In genomic region chr22:46792061-46792796, GRCh38 we compare ENCODE assay signal across 10 cellular contexts. TPM values are rescaled to one million over a fixed set of nuclear protein-coding genes. Genes with fewer than 3 reads are reported as not detected.
A peak's percentile ranks its signal among the peaks of the same experiment; 100 is the strongest.
DNase-seq lines count a peak whose midpoint lies in the region; ATAC-seq and TF ChIP-seq lines count a peak whose summit lies in the region.
"Had no signal": no experiment of that assay in that cellular context is flagged by ENCODE, and none has a peak within 500 bp of the region (broad histone marks: within the 10 kb centered on the region; RNA-seq: fewer than 3 reads in every experiment).

No MANE protein-coding gene starts in this region.

- TF ChIP-seq CTCF in CD4-positive, alpha-beta T cell (IDR thresholded peaks at IDR 0.05): no peak
- no peak for TF ChIP-seq CTCF in Peyer's patch (IDR thresholded peaks at IDR 0.05)

- H3K27ac ChIP-seq in CD4-positive, alpha-beta T cell (ENCODE audit: low read depth, low read length): peak overlapping the region; percentile 91
- H3K27ac ChIP-seq in Peyer's patch: peak overlapping the region in 3 of 4 donors; percentile 70 to 80 (median 72)
- H3K27ac ChIP-seq in neuronal stem cell (replicated peaks; ENCODE audit: low read length): no peak overlapping the region
- H3K27ac ChIP-seq: testis had no signal

- H2AFZ ChIP-seq in neuronal stem cell (ENCODE audit: low read length): no peak overlapping the region

- H3K79me1 ChIP-seq in neuronal stem cell (ENCODE audit: low read depth, low read length): peaks cover 12% of the 10 kb centered on the region

- H3K4me2 ChIP-seq in neuronal stem cell (ENCODE audit: insufficient read depth, low read length, poor library complexity, severe bottlenecking): no peak overlapping the region

- no peaks in the 10 kb centered on the region for H3K9me3 ChIP-seq in CD4-positive, alpha-beta T cell (ENCODE audit: control insufficient read depth, low read length)
- H3K9me3 ChIP-seq in Peyer's patch (no peaks in the 10 kb centered on the region), neuronal stem cell (replicated peaks in 1 of 2; ENCODE audit: control insufficient read depth in 2 of 2, insufficient read depth in 1 of 2, low read depth in 1 of 2, low read length in 2 of 2) (no peaks in the 10 kb centered on the region)
- H3K9me3 ChIP-seq: pancreas, testis had no signal

- H3K9ac ChIP-seq in neuronal stem cell (ENCODE audit: low read depth, low read length, poor library complexity): no peak overlapping the region

- H3K4me1 ChIP-seq in Peyer's patch (peaks cover 0 to 9% (median 5%) of the 10 kb centered on the region in 4 donors), neuronal stem cell (ENCODE audit: control insufficient read depth in 2 of 2, insufficient read depth in 1 of 2, low read depth in 1 of 2, low read length in 2 of 2) (no peaks in the 10 kb centered on the region)
- H3K4me1 ChIP-seq: pancreas, testis had no signal

- H3K27ac Mint-ChIP-seq in CD4-positive, alpha-beta T cell: peak overlapping the region; percentile 100
- H3K27ac Mint-ChIP-seq in effector memory CD8-positive, alpha-beta T cell: peak overlapping the region; percentile 100

- no peak overlapping the region for H2BK5ac ChIP-seq in neuronal stem cell (ENCODE audit: low read length)

- no peaks in the 10 kb centered on the region for H3K9me3 Mint-ChIP-seq in CD4-positive, alpha-beta T cell
- no peaks in the 10 kb centered on the region for H3K9me3 Mint-ChIP-seq in effector memory CD8-positive, alpha-beta T cell

- WGBS in neuronal stem cell (ENCODE audit: extremely low coverage in 2 of 2, insufficient read length in 2 of 2, insufficient replicate concordance in 1 of 2), 2 donors: no CpG with 5 or more reads among the region's 20 CpGs

- no peak overlapping the region for H2BK120ac ChIP-seq in neuronal stem cell (ENCODE audit: low read depth, low read length)

- H4K8ac ChIP-seq in neuronal stem cell (ENCODE audit: low read depth, low read length): peak overlapping the region; percentile 32

- H3K4ac ChIP-seq in neuronal stem cell (ENCODE audit: low read length): no peak overlapping the region

- no peaks in the 10 kb centered on the region for H3K27me3 ChIP-seq in CD4-positive, alpha-beta T cell (ENCODE audit: control insufficient read depth, insufficient read depth, low read length)
- H3K27me3 ChIP-seq in Peyer's patch: no peaks in the 10 kb centered on the region
- H3K27me3 ChIP-seq in neuronal stem cell (ENCODE audit: control insufficient read depth in 3 of 3, insufficient read depth in 3 of 3, low read depth in 1 of 3, low read length in 3 of 3): peaks cover 0 to 2% (median 0%) of the 10 kb centered on the region in 3 experiments
- H3K27me3 ChIP-seq: pancreas, testis had no signal

- no peak overlapping the region for H4K91ac ChIP-seq in neuronal stem cell (ENCODE audit: low read depth, low read length, poor library complexity)

- CTCF ChIA-PET in CD4-positive, alpha-beta T cell (lab: Charles Lee): interaction anchor here (1.8 to 3.0 kb wide), 5 partner anchors 9 to 53 kb away, joined by 9 to 21 read pairs (median 12); partner anchors contain the start of gene TBC1D22A

- peak overlapping the region; percentile 44 for H3K14ac ChIP-seq in neuronal stem cell (ENCODE audit: low read length)

- POLR2A ChIA-PET in CD4-positive, alpha-beta T cell (lab: Charles Lee): interaction anchor here (1.2 to 3.1 kb wide), 8 partner anchors 12 to 106 kb away, joined by 5 to 60 read pairs (median 12); partner anchors contain the start of gene TBC1D22A

- no peak overlapping the region for H2BK12ac ChIP-seq in neuronal stem cell (ENCODE audit: low read length)

- intact Hi-C loops in CD4-positive, alpha-beta T cell (cut with DNase I, micrococcal nuclease): no loop called here

- H3K36me3 Mint-ChIP-seq in CD4-positive, alpha-beta T cell (ENCODE audit: low read depth): peaks cover 36% of the 10 kb centered on the region
- peaks cover 19% of the 10 kb centered on the region for H3K36me3 Mint-ChIP-seq in effector memory CD8-positive, alpha-beta T cell (ENCODE audit: insufficient read depth)

- no peak overlapping the region for H3K4me3 Mint-ChIP-seq in CD4-positive, alpha-beta T cell
- H3K4me3 Mint-ChIP-seq in effector memory CD8-positive, alpha-beta T cell: peak overlapping the region; percentile 77 to 80

- peak overlapping the region; percentile 8 for H3K18ac ChIP-seq in neuronal stem cell (ENCODE audit: low read length)

- peaks cover 47% of the 10 kb centered on the region for H3K4me1 Mint-ChIP-seq in CD4-positive, alpha-beta T cell (ENCODE audit: low read depth)
- H3K4me1 Mint-ChIP-seq in effector memory CD8-positive, alpha-beta T cell (ENCODE audit: low read depth in 2 of 2): peaks cover 30 to 40% of the 10 kb centered on the region in 2 donors

- no peaks in the 10 kb centered on the region for H3K27me3 Mint-ChIP-seq in CD4-positive, alpha-beta T cell
- H3K27me3 Mint-ChIP-seq in effector memory CD8-positive, alpha-beta T cell: no peaks in the 10 kb centered on the region

- H2BK15ac ChIP-seq in neuronal stem cell (ENCODE audit: low read length): no peak overlapping the region

- H3K23ac ChIP-seq in neuronal stem cell (ENCODE audit: low read depth, low read length, poor library complexity): peak overlapping the region; percentile 44

- no peak for ATAC-seq in CD4-positive, alpha-beta T cell (ENCODE audit: poor library complexity)
- no peak for ATAC-seq in effector memory CD8-positive, alpha-beta T cell (replicated peaks)
- no peak for ATAC-seq in GM21529 (IDR thresholded peaks at IDR 0.05; ENCODE audit: unreplicated experiment)
- no peak for ATAC-seq in HG02798 (IDR thresholded peaks at IDR 0.05; ENCODE audit: poor library complexity, unreplicated experiment)

- TF ChIP-seq POLR2A in Peyer's patch (IDR thresholded peaks at IDR 0.05): no peak

- H3K36me3 ChIP-seq in Peyer's patch (peaks cover 0 to 46% (median 0%) of the 10 kb centered on the region in 3 donors), neuronal stem cell (replicated peaks in 1 of 2; ENCODE audit: control insufficient read depth in 2 of 2, insufficient read depth in 2 of 2, low read length in 2 of 2) (peaks cover 9 to 31% of the 10 kb centered on the region in 2 donors)

- no peak for DNase-seq in CD4-positive, alpha-beta T cell
- DNase-seq in Peyer's patch (peak in 2 of 3 donors; percentile 33 to 38), neuronal stem cell (ENCODE audit: low spot score) (no peak)
- DNase-seq in effector memory CD8-positive, alpha-beta T cell: no peak
- DNase-seq in activated CD4-positive, CD25-positive, alpha-beta regulatory T cell (lab: John Stamatoyannopoulos, UW): no peak
- DNase-seq: pancreas, SIG-M5, testis had no signal

- H3K4me3 ChIP-seq in Peyer's patch: no peak overlapping the region
- no peak overlapping the region for H3K4me3 ChIP-seq in neuronal stem cell (ENCODE audit: low read length in 2 of 2)
- H3K4me3 ChIP-seq: pancreas, testis had no signal

- no peak overlapping the region for H2AK5ac ChIP-seq in neuronal stem cell (ENCODE audit: low read depth, low read length)

RNA-seq across cellular contexts. Expression of gene TBC1D22A, which starts 29.8 kb away (rescaled TPM):
- total RNA-seq in CD4-positive, alpha-beta T cell: 10 to 100 TPM; 27.1 to 31.7 TPM
- 10 to 100 TPM; 42.6 to 70.4 (median 55.1) TPM for total RNA-seq in Peyer's patch
- polyA plus RNA-seq in neuronal stem cell (2013, experiment 1 of 2): 10.2 TPM
- 10.6 TPM for polyA plus RNA-seq in neuronal stem cell (2013, experiment 2 of 2)

RNA-seq across cellular contexts. Expression of gene CERK, which starts 54.2 kb away (rescaled TPM):
- total RNA-seq in CD4-positive, alpha-beta T cell: 10 to 100 TPM; 84.6 to 88.5 TPM
- 100 to 1,000 TPM in 1 of 4 donors, 10 to 100 TPM in 3; 89.1 to 131 (median 94.7) TPM for total RNA-seq in Peyer's patch
- 50.9 TPM for polyA plus RNA-seq in neuronal stem cell (2013, experiment 1 of 2)
- 51.4 TPM for polyA plus RNA-seq in neuronal stem cell (2013, experiment 2 of 2)

Comparison
In these comparisons a context has a peak if more than half of its experiments do, and no peak if none do; other contexts are left out.
1. DNase-seq: peak in Peyer's patch (2 of 3); none in CD4-positive, alpha-beta T cell (0 of 10), effector memory CD8-positive, alpha-beta T cell (0 of 3), neuronal stem cell (single experiment) and activated CD4-positive, CD25-positive, alpha-beta regulatory T cell (0 of 4).